20 cellular contexts compared by ENCODE assay signal in genomic region chr1:225750420-225750819, GRCh38. TPM values are rescaled to one million over a fixed set of nuclear protein-coding genes. Genes with fewer than 3 reads are reported as not detected.
DNase-seq lines count a peak whose midpoint lies in the region; ATAC-seq and TF ChIP-seq lines count a peak whose summit lies in the region.
"Had no signal": no experiment of that assay in that cellular context is flagged by ENCODE, and none has a peak within 500 bp of the region (broad histone marks: within the 10 kb centered on the region; RNA-seq: fewer than 3 reads in every experiment).

No MANE protein-coding gene starts in this region.

- H3K4me3 ChIP-seq in Loucy (ENCODE audit: low read length, poor library complexity, severe bottlenecking), result no peak overlapping the region
- no peak overlapping the region for H3K4me3 ChIP-seq in WERI-Rb-1 (ENCODE audit: low read depth, low read length)
- H3K4me3 ChIP-seq in psoas muscle, result no peak overlapping the region
- H3K4me3 ChIP-seq: BLaER1 treated with 17β-estradiol and CSF1 and Interleukin-3, amounts not matched to agents 10 nM and 100 nM; Peyer's patch; SK-N-MC had no signal

- TF ChIP-seq CTCF in Loucy (conservative IDR thresholded peaks at IDR 0.05; ENCODE audit: low read length) (no peak), WERI-Rb-1 (IDR thresholded peaks at IDR 0.05; ENCODE audit: low read depth, low read length) (no peak), psoas muscle (IDR thresholded peaks at IDR 0.05) (no peak)

- peak in 3 of 4 donors; percentile 24 to 56 (median 25) for ATAC-seq in psoas muscle
- ATAC-seq in GM18517 (IDR thresholded peaks at IDR 0.05; ENCODE audit: unreplicated experiment), result no peak
- ATAC-seq: CD8-positive, alpha-beta T cell; HCT116; Right ventricle myocardium inferior had no signal

- no peaks in the 10 kb centered on the region for H3K27me3 ChIP-seq in Loucy (ENCODE audit: insufficient read depth, low read length, poor library complexity, severe bottlenecking)
- H3K27me3 ChIP-seq in WERI-Rb-1 (ENCODE audit: insufficient read depth, low read depth, severe bottlenecking), result no peaks in the 10 kb centered on the region
- no peaks in the 10 kb centered on the region for H3K27me3 ChIP-seq in psoas muscle (ENCODE audit: insufficient read depth in 3 of 3, low read length in 2 of 3)
- H3K27me3 ChIP-seq: BLaER1 treated with 17β-estradiol and CSF1 and Interleukin-3, amounts not matched to agents 10 nM and 100 nM; Peyer's patch had no signal

- no peak overlapping the region for H3K9ac ChIP-seq in Loucy (ENCODE audit: low read depth, low read length, poor library complexity, severe bottlenecking)
- H3K9ac ChIP-seq: BLaER1 treated with 17β-estradiol and CSF1 and Interleukin-3, amounts not matched to agents 10 nM and 100 nM had no signal

- H3K9me3 ChIP-seq in Loucy (ENCODE audit: insufficient read depth, low read depth, low read length) (no peaks in the 10 kb centered on the region), WERI-Rb-1 (ENCODE audit: severe bottlenecking) (no peaks in the 10 kb centered on the region), psoas muscle (no peaks in the 10 kb centered on the region)
- H3K9me3 ChIP-seq: BLaER1 treated with 17β-estradiol and CSF1 and Interleukin-3, amounts not matched to agents 10 nM and 100 nM; Peyer's patch had no signal

- H3K4me2 ChIP-seq in Loucy (ENCODE audit: low read depth, low read length, poor library complexity, severe bottlenecking), result peak overlapping the region; percentile 43
- H3K4me2 ChIP-seq: BLaER1 treated with 17β-estradiol and CSF1 and Interleukin-3, amounts not matched to agents 10 nM and 100 nM had no signal

- H2AFZ ChIP-seq in Loucy (ENCODE audit: low read length), result no peak overlapping the region

- H4K20me1 ChIP-seq in Loucy (ENCODE audit: insufficient read depth, low read length, poor library complexity, severe bottlenecking), result no peaks in the 10 kb centered on the region
- H4K20me1 ChIP-seq: BLaER1 treated with 17β-estradiol and CSF1 and Interleukin-3, amounts not matched to agents 10 nM and 100 nM had no signal

- no peaks in the 10 kb centered on the region for H3K79me2 ChIP-seq in Loucy (ENCODE audit: insufficient read depth, low read length)

- H3K4me1 ChIP-seq in Loucy (ENCODE audit: insufficient read depth, low read length, poor library complexity, severe bottlenecking) (peaks cover 18% of the 10 kb centered on the region), psoas muscle (peaks cover 25% of the 10 kb centered on the region)

- peak; percentile 39 for DNase-seq in NCI-H1694 treated with DMSO at 0.1 percent for 48 hours (lab: John Stamatoyannopoulos, UW)
- DNase-seq in NCI-H1694 (lab: John Stamatoyannopoulos, UW), result no peak
- DNase-seq in WERI-Rb-1, result peak; percentile 29
- no peak for DNase-seq in psoas muscle
- no peak for DNase-seq in epidermal melanocyte (ENCODE audit: insufficient read length, low spot score)
- DNase-seq in activated CD4-positive, CD25-positive, alpha-beta regulatory T cell (lab: John Stamatoyannopoulos, UW), result no peak
- DNase-seq: ACHN; CD8-positive, alpha-beta T cell; MV-4-11; NCI-H1105 treated with DMSO at 0.1 percent for 48 hours; NCI-H2081 treated with DMSO at 0.1 percent for 48 hours; Peyer's patch; SW 1271 had no signal

- no peaks in the 10 kb centered on the region for H3K9me2 ChIP-seq in Loucy (replicated peaks; ENCODE audit: low read depth, low read length)

- H3K27ac ChIP-seq in WERI-Rb-1 (peak overlapping the region; percentile 28), psoas muscle (no peak overlapping the region)
- H3K27ac ChIP-seq: 22Rv1; BLaER1 treated with 17β-estradiol and CSF1 and Interleukin-3, amounts not matched to agents 10 nM and 100 nM; Peyer's patch; SK-N-MC had no signal

- intact Hi-C loops in psoas muscle (cut with DNase I), result no loop called here

- 34 to 40% (median 36%) methylated on average over 4 of the region's 4 CpGs for WGBS in psoas muscle, 3 donors

- no peaks in the 10 kb centered on the region for H3K36me3 ChIP-seq in Loucy (ENCODE audit: insufficient read depth, low read length)
- H3K36me3 ChIP-seq in WERI-Rb-1, result no peaks in the 10 kb centered on the region
- no peaks in the 10 kb centered on the region for H3K36me3 ChIP-seq in psoas muscle (ENCODE audit: insufficient read depth in 1 of 2, low read depth in 1 of 2)
- H3K36me3 ChIP-seq: BLaER1 treated with 17β-estradiol and CSF1 and Interleukin-3, amounts not matched to agents 10 nM and 100 nM; Peyer's patch had no signal

- no peaks in the 10 kb centered on the region for H3F3A ChIP-seq in Loucy (ENCODE audit: low read depth)

RNA-seq across cellular contexts. Expression of gene SRP9, which starts 27.2 kb away (rescaled TPM):
- 100 to 1,000 TPM; 137 to 199 (median 154) TPM for total RNA-seq in psoas muscle
- 100 to 1,000 TPM; 137 to 216 (median 143) TPM for polyA plus RNA-seq in psoas muscle

RNA-seq across cellular contexts. Expression of gene EPHX1, which starts 59.5 kb away (rescaled TPM):
- total RNA-seq in psoas muscle, result 100 to 1,000 TPM in 2 of 4 donors, 10 to 100 TPM in 2; 65.8 to 209 (median 98.1) TPM
- polyA plus RNA-seq in psoas muscle, result 100 to 1,000 TPM in 1 of 3 donors, 10 to 100 TPM in 2; 19.4 to 118 (median 60.4) TPM

Comparison
In these comparisons a context has a peak if more than half of its experiments do, and no peak if none do; other contexts are left out.
1. DNase-seq: peak in NCI-H1694 treated with DMSO at 0.1 percent for 48 hours (single experiment) and WERI-Rb-1 (single experiment); none in NCI-H1694 (single experiment), psoas muscle (0 of 2), epidermal melanocyte (single experiment) and activated CD4-positive, CD25-positive, alpha-beta regulatory T cell (0 of 4).